14 cellular contexts compared by ENCODE assay signal in the genomic region with DNA sequence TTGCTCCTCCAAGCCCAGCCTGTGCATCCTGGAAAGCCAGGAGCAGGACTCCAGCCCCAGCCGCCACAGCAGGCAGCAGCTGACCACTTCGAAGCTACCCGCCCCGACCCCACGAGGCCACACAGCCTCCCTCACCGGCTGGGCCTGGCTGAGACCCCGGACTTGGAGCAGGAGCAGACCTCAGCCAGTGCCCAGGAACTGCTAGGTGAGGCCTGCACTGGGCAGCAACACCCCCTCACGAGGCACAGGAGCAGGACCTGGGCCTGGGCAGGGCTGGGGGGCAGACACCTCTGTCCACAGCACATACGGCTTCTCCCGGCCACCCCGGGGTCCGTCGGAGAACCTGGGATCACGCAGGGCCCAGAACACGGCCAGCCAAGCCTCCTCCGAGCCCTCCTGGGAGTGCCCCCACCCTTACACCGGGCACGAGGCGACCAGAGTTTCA.
A peak's percentile ranks its signal among the peaks of the same experiment; 100 is the strongest.
DNase-seq lines count a peak whose midpoint lies in the region; ATAC-seq and TF ChIP-seq lines count a peak whose summit lies in the region.
"Had no signal": no experiment of that assay in that cellular context is flagged by ENCODE, and none has a peak within 500 bp of the region (broad histone marks: within the 10 kb centered on the region; RNA-seq: fewer than 3 reads in every experiment).

No MANE protein-coding gene starts in this region.

- peaks cover 7% of the 10 kb centered on the region for H3F3A ChIP-seq in neural progenitor cell (ENCODE audit: low read depth)

- no peaks in the 10 kb centered on the region for H3K36me3 Mint-ChIP-seq in neural progenitor cell
- H3K36me3 Mint-ChIP-seq: activated naive CD4-positive, alpha-beta T cell treated with anti-CD3 and anti-CD28 coated beads, Interleukin-2, amount 50 U/mL, for 72 hours; naive thymus-derived CD8-positive, alpha-beta T cell had no signal

- TF ChIP-seq CTCF in right atrium auricular region (IDR thresholded peaks at IDR 0.05), result no peak
- no peak for TF ChIP-seq CTCF in left ventricle myocardium inferior (IDR thresholded peaks at IDR 0.05; ENCODE audit: borderline replicate concordance)
- no peak for TF ChIP-seq CTCF in ascending aorta (IDR thresholded peaks at IDR 0.05)
- no peak for TF ChIP-seq CTCF in neural progenitor cell (IDR thresholded peaks at IDR 0.05)
- TF ChIP-seq CTCF in body of pancreas (IDR thresholded peaks at IDR 0.05), result no peak

- peak overlapping the region; percentile 90 for H2AFZ ChIP-seq in neural progenitor cell (replicated peaks)

- H3K79me2 ChIP-seq in neural progenitor cell (ENCODE audit: low read depth), result no peaks in the 10 kb centered on the region

- H3K27me3 Mint-ChIP-seq in neural progenitor cell (ENCODE audit: insufficient read depth, low read depth), result peaks cover 10% of the 10 kb centered on the region
- H3K27me3 Mint-ChIP-seq: naive thymus-derived CD8-positive, alpha-beta T cell had no signal

- peaks cover 7% of the 10 kb centered on the region for H3K9me3 Mint-ChIP-seq in neural progenitor cell
- H3K9me3 Mint-ChIP-seq: naive thymus-derived CD8-positive, alpha-beta T cell had no signal

- H3K27me3 ChIP-seq in right atrium auricular region, result no peaks in the 10 kb centered on the region
- H3K27me3 ChIP-seq in left ventricle myocardium inferior (ENCODE audit: low read depth), result peaks cover 12% of the 10 kb centered on the region
- H3K27me3 ChIP-seq in ascending aorta, result no peaks in the 10 kb centered on the region
- no peaks in the 10 kb centered on the region for H3K27me3 ChIP-seq in neural progenitor cell
- H3K27me3 ChIP-seq in body of pancreas, result no peaks in the 10 kb centered on the region

- H3K36me3 ChIP-seq in right atrium auricular region (no peaks in the 10 kb centered on the region), left ventricle myocardium inferior (no peaks in the 10 kb centered on the region), ascending aorta (no peaks in the 10 kb centered on the region), neural progenitor cell (no peaks in the 10 kb centered on the region), body of pancreas (replicated peaks in 1 of 2; ENCODE audit: insufficient read depth in 1 of 2, low read depth in 2 of 2) (no peaks in the 10 kb centered on the region)

- WGBS in body of pancreas, 2 donors, result 79 to 84% methylated on average over 12 to 15 of the region's 19 CpGs

- no peaks in the 10 kb centered on the region for H4K20me1 ChIP-seq in neural progenitor cell (ENCODE audit: low read depth)

- no peak overlapping the region for H3K4me3 ChIP-seq in right atrium auricular region
- H3K4me3 ChIP-seq in left ventricle myocardium inferior, result no peak overlapping the region
- H3K4me3 ChIP-seq in ascending aorta, result no peak overlapping the region
- no peak overlapping the region for H3K4me3 ChIP-seq in neural progenitor cell
- H3K4me3 ChIP-seq in body of pancreas, result no peak overlapping the region

- DNase-seq in right atrium auricular region (ENCODE audit: low spot score) (peak; percentile 54), left ventricle myocardium inferior (no peak), ascending aorta (ENCODE audit: low spot score in 2 of 2) (peak; percentile 1 to 57), neural progenitor cell (ENCODE audit: low spot score) (no peak), body of pancreas (no peak), SKM-1 (lab: John Stamatoyannopoulos, UW; ENCODE audit: unreplicated experiment) (no peak)
- no peak for DNase-seq in activated CD4-positive, alpha-beta T cell treated with anti-CD3 and anti-CD28 coated beads, Interleukin-2, amount 50 U/mL, for 1 hour
- DNase-seq: mesenchymal stem cell, NCI-H748 treated with DMSO at 0.1 percent for 48 hours, PC-3, small intestine had no signal

- peaks cover 17% of the 10 kb centered on the region for H3K4me1 Mint-ChIP-seq in neural progenitor cell

- H3K9me3 ChIP-seq in right atrium auricular region (no peaks in the 10 kb centered on the region), left ventricle myocardium inferior (replicated peaks) (peaks cover 15% of the 10 kb centered on the region), ascending aorta (no peaks in the 10 kb centered on the region), neural progenitor cell (ENCODE audit: low read depth) (no peaks in the 10 kb centered on the region), body of pancreas (no peaks in the 10 kb centered on the region)

- H3K4me1 ChIP-seq in right atrium auricular region (peaks cover 0 to 4% of the 10 kb centered on the region in 2 donors), left ventricle myocardium inferior (peaks cover 2% of the 10 kb centered on the region), ascending aorta (no peaks in the 10 kb centered on the region), neural progenitor cell (peaks cover 19% of the 10 kb centered on the region), body of pancreas (peaks cover 11% of the 10 kb centered on the region)

- H3K4me2 ChIP-seq in neural progenitor cell, result no peak overlapping the region

- intact Hi-C loops in left ventricle myocardium inferior (cut with micrococcal nuclease) (no loop called here), ascending aorta (cut with DNase I) (no loop called here), body of pancreas (cut with DNase I) (no loop called here)

- no peak for TF ChIP-seq POLR2A in body of pancreas (IDR thresholded peaks at IDR 0.05)

- H3K27ac ChIP-seq in right atrium auricular region (no peak overlapping the region), left ventricle myocardium inferior (replicated peaks) (no peak overlapping the region), ascending aorta (no peak overlapping the region), neural progenitor cell (no peak overlapping the region), body of pancreas (no peak overlapping the region)

- H3K27ac Mint-ChIP-seq in neural progenitor cell, result no peak overlapping the region
- H3K27ac Mint-ChIP-seq: activated naive CD4-positive, alpha-beta T cell treated with anti-CD3 and anti-CD28 coated beads, Interleukin-2, amount 50 U/mL, for 72 hours; progenitor cell of endocrine pancreas had no signal

- ATAC-seq in body of pancreas, result no peak
- ATAC-seq: activated naive CD4-positive, alpha-beta T cell treated with anti-CD3 and anti-CD28 coated beads, Interleukin-2, amount 50 U/mL, for 72 hours; naive thymus-derived CD8-positive, alpha-beta T cell; PC-3 had no signal

- no peak overlapping the region for H3K9ac ChIP-seq in neural progenitor cell

- H3K4me3 Mint-ChIP-seq in neural progenitor cell, result no peak overlapping the region
- H3K4me3 Mint-ChIP-seq: naive thymus-derived CD8-positive, alpha-beta T cell had no signal

Comparison
In these comparisons a context has a peak if more than half of its experiments do, and no peak if none do; other contexts are left out.
1. DNase-seq: peak in right atrium auricular region (single experiment) and ascending aorta (2 of 2); none in left ventricle myocardium inferior (single experiment), neural progenitor cell (single experiment), activated CD4-positive, alpha-beta T cell treated with anti-CD3 and anti-CD28 coated beads, Interleukin-2, amount 50 U/mL, for 1 hour (single experiment), body of pancreas (0 of 4) and SKM-1 (single experiment).